8 cellular contexts compared by ENCODE assay signal in the genomic region with DNA sequence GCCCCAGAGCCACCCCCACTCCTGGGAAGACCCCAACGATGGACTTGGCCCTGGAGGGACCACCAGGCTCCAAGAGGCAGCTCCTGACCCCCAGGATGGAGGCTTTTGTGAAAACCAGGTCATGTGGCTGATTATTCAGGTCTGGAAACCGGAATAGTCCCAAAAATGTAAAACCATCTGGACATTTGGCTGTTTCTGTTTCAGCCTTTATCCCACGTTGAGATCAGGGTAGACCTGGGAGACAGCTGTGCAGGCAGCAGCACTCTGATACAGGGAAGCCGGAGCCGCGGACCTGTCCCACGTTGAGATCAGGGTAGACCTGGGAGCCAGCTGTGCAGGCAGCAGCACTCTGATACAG. TPM values are rescaled to one million over a fixed set of nuclear protein-coding genes. Genes with fewer than 3 reads are reported as not detected.
"Had no signal": no experiment of that assay in that cellular context is flagged by ENCODE, and none has a peak within 500 bp of the region (broad histone marks: within the 10 kb centered on the region; RNA-seq: fewer than 3 reads in every experiment).

No MANE protein-coding gene starts in this region.

- H3K36me3 Mint-ChIP-seq: IgD-negative memory B cell had no signal

- H3K4me3 Mint-ChIP-seq: IgD-negative memory B cell had no signal

- H3K9me3 Mint-ChIP-seq: IgD-negative memory B cell had no signal

- DNase-seq: IMR-90, KBM-7 had no signal

- H3K27ac Mint-ChIP-seq: IgD-negative memory B cell had no signal

- H3K27ac ChIP-seq: HL-60 had no signal

- H3K4me3 ChIP-seq: K562 had no signal

RNA-seq across cellular contexts. Expression of gene ADGRA1, which starts 7.1 kb away (rescaled TPM):
- total RNA-seq: HepG2, HT-29, HT1080, IMR-90, K562 had no signal
- polyA plus RNA-seq: HepG2, IgD-negative memory B cell, IMR-90, K562 had no signal
